In genomic region chr12:79326225-79326624, GRCh38 we compare ENCODE assay signal across 27 cellular contexts.
A peak's percentile ranks its signal among the peaks of the same experiment; 100 is the strongest.
DNase-seq lines count a peak whose midpoint lies in the region; ATAC-seq and TF ChIP-seq lines count a peak whose summit lies in the region.
"Had no signal": no experiment of that assay in that cellular context is flagged by ENCODE, and none has a peak within 500 bp of the region (broad histone marks: within the 10 kb centered on the region; RNA-seq: fewer than 3 reads in every experiment).

No MANE protein-coding gene starts in this region.

- no peak overlapping the region for H3K9ac ChIP-seq in mesendoderm (ENCODE audit: low read length)
- H3K9ac ChIP-seq in mammary epithelial cell (ENCODE audit: insufficient read depth, low read length) = no peak overlapping the region
- H3K9ac ChIP-seq: BLaER1, GM23248, KMS-11 had no signal

- no peaks in the 10 kb centered on the region for H3K79me1 ChIP-seq in mesendoderm (ENCODE audit: low read length)

- no peak overlapping the region for H3K4me3 ChIP-seq in mesendoderm (ENCODE audit: low read length)
- no peak overlapping the region for H3K4me3 ChIP-seq in mammary epithelial cell (replicated peaks in 1 of 3; ENCODE audit: insufficient read depth in 1 of 3, low read depth in 2 of 3, low read length in 3 of 3)
- H3K4me3 ChIP-seq: BLaER1, GM23248, left lung, Peyer's patch, right atrium auricular region, tibial nerve had no signal

- TF ChIP-seq CTCF in mammary epithelial cell (conservative IDR thresholded peaks at IDR 0.05 in 1 of 2, IDR thresholded peaks at IDR 0.05 in 1 of 2; ENCODE audit: extremely low read depth in 1 of 2, insufficient read depth in 1 of 2, low read depth in 1 of 2, low read length in 2 of 2) = no peak

- H3K27me3 ChIP-seq in mesendoderm (ENCODE audit: insufficient read depth, low read length, poor library complexity) = no peaks in the 10 kb centered on the region
- no peaks in the 10 kb centered on the region for H3K27me3 ChIP-seq in mammary epithelial cell (ENCODE audit: insufficient read depth, low read length)
- H3K27me3 ChIP-seq: BLaER1, left lung, Peyer's patch, right atrium auricular region, tibial nerve had no signal

- intact Hi-C loops in mammary epithelial cell (cut with micrococcal nuclease) = no loop called here

- H3K4me2 ChIP-seq in mesendoderm (ENCODE audit: low read length) (no peak overlapping the region), mammary epithelial cell (ENCODE audit: insufficient read depth, low read depth, low read length) (no peak overlapping the region)
- H3K4me2 ChIP-seq: BLaER1, KMS-11 had no signal

- no peak overlapping the region for H3K4ac ChIP-seq in mesendoderm (ENCODE audit: low read depth, low read length)

- peak overlapping the region; percentile 28 for H3K18ac ChIP-seq in mesendoderm (ENCODE audit: low read length)

- no CpG with 5 or more reads among the region's 2 CpGs for WGBS in mesendoderm (ENCODE audit: extremely low coverage, insufficient coverage, low lambda C conversion rate)
- whole genome bisulfite sequencing in mammary epithelial cell (ENCODE audit: low coverage, missing lambda C conversion rate) = 83% methylated on average over 2 of the region's 2 CpGs

- H2BK120ac ChIP-seq in mesendoderm (ENCODE audit: low read depth, low read length) = no peak overlapping the region

- no peak overlapping the region for H2AK5ac ChIP-seq in mesendoderm (ENCODE audit: low read length)

- in situ Hi-C loops in mammary epithelial cell (cut with MboI; ENCODE audit: low sequenced_read_pairs in 2 of 2) = no loop called here

- CTCF ChIA-PET in mammary epithelial cell (lab: Charles Lee; ENCODE audit: low non-redundant PET) = no interaction called here

- H3K79me2 ChIP-seq in mesendoderm (ENCODE audit: control insufficient read depth, insufficient read depth, low read length) = no peaks in the 10 kb centered on the region
- H3K79me2 ChIP-seq in mammary epithelial cell (ENCODE audit: insufficient read depth, low read length) = no peaks in the 10 kb centered on the region

- H3K56ac ChIP-seq in mesendoderm (ENCODE audit: low read length) = no peak overlapping the region

- H3K4me1 ChIP-seq in mesendoderm (ENCODE audit: control insufficient read depth, low read depth, low read length) (no peaks in the 10 kb centered on the region), mammary epithelial cell (ENCODE audit: insufficient read depth, low read length) (no peaks in the 10 kb centered on the region)
- H3K4me1 ChIP-seq: BLaER1, left lung, Peyer's patch, right atrium auricular region, tibial nerve had no signal

- H3K23ac ChIP-seq in mesendoderm (ENCODE audit: low read length) = no peak overlapping the region

- no peak overlapping the region for H2AFZ ChIP-seq in mammary epithelial cell (ENCODE audit: low read depth, low read length)
- H2AFZ ChIP-seq: GM23248 had no signal

- H4K8ac ChIP-seq in mesendoderm (ENCODE audit: low read depth, low read length) = no peak overlapping the region

- no peak overlapping the region for H2BK5ac ChIP-seq in mesendoderm (ENCODE audit: low read length)

- DNase-seq in DMS79 (lab: John Stamatoyannopoulos, UW) = peak; percentile 36
- peak; percentile 48 for DNase-seq in NCI-H1105 (lab: John Stamatoyannopoulos, UW)
- DNase-seq in NCI-H446 (lab: John Stamatoyannopoulos, UW) = peak; percentile 55 to 65
- DNase-seq in mesendoderm = no peak
- DNase-seq in mammary epithelial cell = no peak
- no peak for DNase-seq in NCI-H345 (lab: John Stamatoyannopoulos, UW)
- DNase-seq: activated CD4-positive, alpha-beta T cell treated with anti-CD3 and anti-CD28 coated beads, Interleukin-2, amount 10 ng/mL, durations not matched to agents 24 days and 14 days; activated gamma-delta T cell; activated T-cell treated with anti-CD3 and anti-CD28 coated beads, Interleukin-2, amount 50 U/mL, for 1 hour; GM23248; HFFc6; left lung; midbrain; NCI-H2029; NCI-H69; Peyer's patch; SIG-M5; stimulated activated CD4-positive, alpha-beta T cell treated with anti-CD3 and anti-CD28 coated beads, Interleukin-2, amount 100 ng/mL, for 48 hours; WERI-Rb-1 had no signal

- H3K9me3 ChIP-seq in mammary epithelial cell (replicated peaks; ENCODE audit: insufficient read depth, low read length) = no peaks in the 10 kb centered on the region
- H3K9me3 ChIP-seq: BLaER1, left lung, Peyer's patch, right atrium auricular region, tibial nerve had no signal

- H4K5ac ChIP-seq in mesendoderm (ENCODE audit: low read length) = no peak overlapping the region

- H2BK15ac ChIP-seq in mesendoderm (replicated peaks; ENCODE audit: low read depth) = no peak overlapping the region

- ATAC-seq in GM19035 (IDR thresholded peaks at IDR 0.05; ENCODE audit: unreplicated experiment) (no peak), GM21528 (IDR thresholded peaks at IDR 0.05; ENCODE audit: low FRiP score, unreplicated experiment) (no peak)
- ATAC-seq: left lung; natural killer cell treated with Interleukin-12 subunit alpha and Interleukin-12 subunit beta and Interleukin-15 and Interleukin-18, amount 100 ng/mL, for 72 hours had no signal

- H3K36me3 ChIP-seq in mesendoderm (ENCODE audit: control insufficient read depth, insufficient read depth, low read length) = no peaks in the 10 kb centered on the region
- H3K36me3 ChIP-seq in mammary epithelial cell (ENCODE audit: insufficient read depth, low read length) = no peaks in the 10 kb centered on the region
- H3K36me3 ChIP-seq: left lung, Peyer's patch, right atrium auricular region, tibial nerve, WERI-Rb-1 had no signal

- dilution Hi-C loops in mammary epithelial cell (cut with HindIII; ENCODE audit: low sequenced_read_pairs) = no loop called here

- no peaks in the 10 kb centered on the region for H4K20me1 ChIP-seq in mammary epithelial cell (ENCODE audit: insufficient read depth, low read length)
- H4K20me1 ChIP-seq: BLaER1 had no signal

- BruUV-seq in mammary epithelial cell (replicated peaks; lab: Mats Ljungman, UMichigan) = no TSS peak

- no peak overlapping the region for H3K27ac ChIP-seq in mesendoderm (ENCODE audit: low read depth, low read length)
- H3K27ac ChIP-seq in mammary epithelial cell (ENCODE audit: insufficient read depth, low read depth, low read length) = no peak overlapping the region
- H3K27ac ChIP-seq: BLaER1, GM23248, HL-60, KMS-11, left lung, Peyer's patch, right atrium auricular region, tibial nerve, WERI-Rb-1 had no signal

Comparison
In these comparisons a context has a peak if more than half of its experiments do, and no peak if none do; other contexts are left out.
1. DNase-seq: peak in DMS79 (single experiment), NCI-H1105 (single experiment) and NCI-H446 (2 of 2); none in mesendoderm (single experiment), mammary epithelial cell (single experiment) and NCI-H345 (single experiment).